ENCODE assay signal across 14 cellular contexts in genomic region chrX:134676440-134676839, GRCh38. TPM values are rescaled to one million over a fixed set of nuclear protein-coding genes. Genes with fewer than 3 reads are reported as not detected.
DNase-seq lines count a peak whose midpoint lies in the region; ATAC-seq lines count a peak whose summit lies in the region.
"Had no signal": no experiment of that assay in that cellular context is flagged by ENCODE, and none has a peak within 500 bp of the region (broad histone marks: within the 10 kb centered on the region; RNA-seq: fewer than 3 reads in every experiment).

No MANE protein-coding gene starts in this region.

- H3K36me3 Mint-ChIP-seq in activated naive CD4-positive, alpha-beta T cell treated with anti-CD3 and anti-CD28 coated beads for 36 hours (ENCODE audit: low read depth): no peaks in the 10 kb centered on the region

- peaks cover 2% of the 10 kb centered on the region for H3K4me1 Mint-ChIP-seq in activated naive CD4-positive, alpha-beta T cell treated with anti-CD3 and anti-CD28 coated beads for 36 hours (ENCODE audit: low read depth)
- H3K4me1 Mint-ChIP-seq: endodermal cell had no signal

- H3K27me3 Mint-ChIP-seq in activated naive CD4-positive, alpha-beta T cell treated with anti-CD3 and anti-CD28 coated beads for 36 hours (ENCODE audit: low read depth): no peaks in the 10 kb centered on the region

- CTCF ChIA-PET in activated naive CD4-positive, alpha-beta T cell treated with anti-CD3 and anti-CD28 coated beads for 36 hours (lab: Charles Lee): no interaction called here

- DNase-seq in HT-29 (ENCODE audit: low spot score) (peak; percentile 3), astrocyte of the hippocampus (ENCODE audit: low read depth, low spot score) (peak; percentile 53), foreskin melanocyte (peak; percentile 83), NCI-H128 (lab: John Stamatoyannopoulos, UW; ENCODE audit: unreplicated experiment) (no peak)
- DNase-seq in central memory CD4-positive, alpha-beta T cell: no peak
- DNase-seq in activated naive CD4-positive, alpha-beta T cell treated with anti-CD3 and anti-CD28 coated beads for 36 hours: no peak
- DNase-seq: activated T-cell treated with anti-CD3 and anti-CD28 coated beads, Interleukin-2, amount 50 U/mL, for 24 hours; endodermal cell; mesendoderm; NCI-H2107; nucleus accumbens had no signal

- no peak overlapping the region for H3K4me3 Mint-ChIP-seq in activated naive CD4-positive, alpha-beta T cell treated with anti-CD3 and anti-CD28 coated beads for 36 hours
- H3K4me3 Mint-ChIP-seq: activated T-cell treated with anti-CD3 and anti-CD28 coated beads, Interleukin-2, amount 50 U/mL, for 24 hours; endodermal cell had no signal

- H3K27ac Mint-ChIP-seq in activated naive CD4-positive, alpha-beta T cell treated with anti-CD3 and anti-CD28 coated beads for 36 hours: no peak overlapping the region
- H3K27ac Mint-ChIP-seq: activated T-cell treated with anti-CD3 and anti-CD28 coated beads, Interleukin-2, amount 50 U/mL, for 24 hours; endodermal cell had no signal

- no peak for ATAC-seq in HG03354 (IDR thresholded peaks at IDR 0.05; ENCODE audit: poor library complexity, severe bottlenecking, unreplicated experiment)
- ATAC-seq: activated CD4-positive, CD25-positive, alpha-beta regulatory T cell treated with anti-CD3 and anti-CD28 coated beads, Interleukin-2, amount 50 U/mL, for 24 hours had no signal

- H3K9me3 Mint-ChIP-seq in activated naive CD4-positive, alpha-beta T cell treated with anti-CD3 and anti-CD28 coated beads for 36 hours: no peaks in the 10 kb centered on the region

- intact Hi-C loops in activated naive CD4-positive, alpha-beta T cell treated with anti-CD3 and anti-CD28 coated beads for 36 hours (cut with micrococcal nuclease): no loop called here

RNA-seq across cellular contexts. Expression of gene PLAC1, which starts 18.2 kb away (rescaled TPM):
- not detected in 2 replicates for total RNA-seq in HT-29 (2014; rRNA removed; shearing (Covaris generic))
- total RNA-seq in activated naive CD4-positive, alpha-beta T cell treated with anti-CD3 and anti-CD28 coated beads for 36 hours: not detected
- total RNA-seq: ascending aorta, endodermal cell had no signal

Comparison
In these comparisons a context has a peak if more than half of its experiments do, and no peak if none do; other contexts are left out.
1. DNase-seq: peak in HT-29 (single experiment), astrocyte of the hippocampus (single experiment) and foreskin melanocyte (single experiment); none in NCI-H128 (single experiment), central memory CD4-positive, alpha-beta T cell (single experiment) and activated naive CD4-positive, alpha-beta T cell treated with anti-CD3 and anti-CD28 coated beads for 36 hours (single experiment).